1 cellular context compared by ENCODE assay signal in the genomic region with DNA sequence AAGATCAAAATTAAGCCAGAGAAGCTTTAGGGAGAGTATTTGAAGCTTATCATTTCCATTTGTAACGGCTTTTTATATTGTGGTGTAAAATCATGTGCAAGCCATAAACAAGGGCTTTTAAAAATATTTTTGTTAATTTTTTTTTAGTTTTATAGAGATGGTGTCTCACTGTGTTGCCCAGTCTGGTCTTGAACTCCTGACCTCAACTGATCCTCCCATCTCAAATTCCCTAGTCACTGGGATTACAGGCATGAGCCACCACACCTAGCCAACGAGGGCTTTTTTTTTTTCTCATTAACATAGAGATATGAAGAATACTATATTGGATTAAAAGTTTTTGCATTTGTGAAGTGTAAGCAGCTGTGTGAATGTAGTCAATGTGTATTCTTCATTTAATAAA.
TF ChIP-seq lines count a peak whose summit lies in the region.

No MANE protein-coding gene starts in this region.

TF ChIP-seq in WTC11, 78 proteins besides CTCF, POLR2A, EP300 and RAD21 (continued from another document):
- no peak for TF ChIP-seq FOXP4 (CRISPR knock-in tag; IDR thresholded peaks at IDR 0.05)
- no peak for TF ChIP-seq FOXP1 (CRISPR knock-in tag; IDR thresholded peaks at IDR 0.05; ENCODE audit: borderline replicate concordance)
